8 cellular contexts compared by ENCODE assay signal in genomic region chr1:151326619-151327222, GRCh38. TPM values are rescaled to one million over a fixed set of nuclear protein-coding genes. Genes with fewer than 3 reads are reported as not detected.
DNase-seq lines count a peak whose midpoint lies in the region; ATAC-seq and TF ChIP-seq lines count a peak whose summit lies in the region.

No MANE protein-coding gene starts in this region.

- H3K27me3 Mint-ChIP-seq in activated T-helper 2 cell treated with anti-CD3 and anti-CD28 coated beads, Interferon-gamma antibody, Interleukin-2, Interleukin-4, amounts not matched to agents 10 μg/mL and 5 μg/mL and 100 μg/mL, durations not matched to agents 14 hours and 24 hours and 36 hours (ENCODE audit: low read depth): no peaks in the 10 kb centered on the region

- H3K36me3 ChIP-seq in osteoblast (ENCODE audit: insufficient read depth, low read length): peaks cover 34% of the 10 kb centered on the region

- peaks cover 36% of the 10 kb centered on the region for H3K4me1 Mint-ChIP-seq in activated T-helper 2 cell treated with anti-CD3 and anti-CD28 coated beads, Interferon-gamma antibody, Interleukin-2, Interleukin-4, amounts not matched to agents 10 μg/mL and 5 μg/mL and 100 μg/mL, durations not matched to agents 14 hours and 24 hours and 36 hours (ENCODE audit: low read depth)

- peak overlapping the region; percentile 1 for H2AFZ ChIP-seq in osteoblast (ENCODE audit: low read length)

- peaks cover 24% of the 10 kb centered on the region for H4K20me1 ChIP-seq in osteoblast (ENCODE audit: insufficient read depth, low read length)

- peak overlapping the region; percentile 93 for H3K27ac ChIP-seq in osteoblast (ENCODE audit: low read depth, low read length)

- H3K4me2 ChIP-seq in osteoblast (ENCODE audit: insufficient read depth, low read length): peak overlapping the region; percentile 87

- H3K27me3 ChIP-seq in osteoblast (ENCODE audit: insufficient read depth, low read length): no peaks in the 10 kb centered on the region

- peak overlapping the region; percentile 98 for H3K27ac Mint-ChIP-seq in activated T-helper 2 cell treated with anti-CD3 and anti-CD28 coated beads, Interferon-gamma antibody, Interleukin-2, Interleukin-4, amounts not matched to agents 10 μg/mL and 5 μg/mL and 100 μg/mL, durations not matched to agents 14 hours and 24 hours and 36 hours

- peaks cover 22% of the 10 kb centered on the region for H3K4me1 ChIP-seq in osteoblast (ENCODE audit: insufficient read depth, low read length)

- H3K9me3 ChIP-seq in osteoblast (ENCODE audit: low read depth, low read length): no peaks in the 10 kb centered on the region

- no peak for TF ChIP-seq CTCF in osteoblast (IDR thresholded peaks at IDR 0.05; ENCODE audit: extremely low read depth, low read depth, low read length)

- H3K9me3 Mint-ChIP-seq in activated T-helper 2 cell treated with anti-CD3 and anti-CD28 coated beads, Interferon-gamma antibody, Interleukin-2, Interleukin-4, amounts not matched to agents 10 μg/mL and 5 μg/mL and 100 μg/mL, durations not matched to agents 14 hours and 24 hours and 36 hours: no peaks in the 10 kb centered on the region

- H3K4me3 ChIP-seq in osteoblast (ENCODE audit: insufficient read depth, low read length): peak overlapping the region; percentile 69

- DNase-seq in activated effector memory CD4-positive, alpha-beta T cell treated with anti-CD3 and anti-CD28 coated beads, Interleukin-2, amount 50 U/mL, for 16 hours: peak; percentile 84
- no peak for DNase-seq in activated effector memory CD4-positive, alpha-beta T cell treated with Interleukin-2 at 50 U/mL for 16 hours
- DNase-seq in NOMO-1 treated with dmso at 0.1 percent for 144 hours (lab: John Stamatoyannopoulos, UW; ENCODE audit: unreplicated experiment): peak; percentile 69
- no peak for DNase-seq in activated T-helper 2 cell treated with anti-CD3 and anti-CD28 coated beads, Interferon-gamma antibody, Interleukin-2, Interleukin-4, amounts not matched to agents 10 μg/mL and 5 μg/mL and 100 μg/mL, durations not matched to agents 14 hours and 24 hours and 36 hours (ENCODE audit: low spot score)
- DNase-seq in globus pallidus (ENCODE audit: low spot score): peak; percentile 50
- DNase-seq in osteoblast (ENCODE audit: insufficient read length, low spot score, missing footprints): peak; percentile 96
- DNase-seq in ureter (ENCODE audit: low spot score): peak; percentile 63

- intact Hi-C loops in activated T-helper 2 cell treated with anti-CD3 and anti-CD28 coated beads, Interferon-gamma antibody, Interleukin-2, Interleukin-4, amounts not matched to agents 10 μg/mL and 5 μg/mL and 100 μg/mL, durations not matched to agents 14 hours and 24 hours and 36 hours (cut with micrococcal nuclease): loop anchor here (1.0 kb wide), 3 partner anchors 14 to 45 kb away; partner anchors contain the start of gene RFX5

- ATAC-seq in HG02798 (IDR thresholded peaks at IDR 0.05; ENCODE audit: poor library complexity, unreplicated experiment): peak; percentile 49

- peak overlapping the region; percentile 93 for H3K4me3 Mint-ChIP-seq in activated T-helper 2 cell treated with anti-CD3 and anti-CD28 coated beads, Interferon-gamma antibody, Interleukin-2, Interleukin-4, amounts not matched to agents 10 μg/mL and 5 μg/mL and 100 μg/mL, durations not matched to agents 14 hours and 24 hours and 36 hours (ENCODE audit: low read depth)

- peaks cover 39% of the 10 kb centered on the region for H3K36me3 Mint-ChIP-seq in activated T-helper 2 cell treated with anti-CD3 and anti-CD28 coated beads, Interferon-gamma antibody, Interleukin-2, Interleukin-4, amounts not matched to agents 10 μg/mL and 5 μg/mL and 100 μg/mL, durations not matched to agents 14 hours and 24 hours and 36 hours (ENCODE audit: low read depth)

- H3K79me2 ChIP-seq in osteoblast (ENCODE audit: insufficient read depth, low read length): peaks cover 51% of the 10 kb centered on the region

RNA-seq across cellular contexts. Expression of gene PI4KB, which starts 0.5 kb away (rescaled TPM):
- 53.6 and 57.3 TPM in 2 replicates for total RNA-seq in activated T-helper 2 cell treated with anti-CD3 and anti-CD28 coated beads, Interferon-gamma antibody, Interleukin-2, Interleukin-4, amounts not matched to agents 10 μg/mL and 5 μg/mL and 100 μg/mL, durations not matched to agents 14 hours and 24 hours and 36 hours
- 43.3 and 43.8 TPM in 2 replicates for total RNA-seq in osteoblast
- 91.5 TPM for total RNA-seq in ureter

RNA-seq across cellular contexts. Expression of gene RFX5, which starts 20.3 kb away (rescaled TPM):
- 68.9 and 85.5 TPM in 2 replicates for total RNA-seq in activated T-helper 2 cell treated with anti-CD3 and anti-CD28 coated beads, Interferon-gamma antibody, Interleukin-2, Interleukin-4, amounts not matched to agents 10 μg/mL and 5 μg/mL and 100 μg/mL, durations not matched to agents 14 hours and 24 hours and 36 hours
- total RNA-seq in osteoblast (22.4 and 24.2 TPM in 2 replicates), ureter (32.5 TPM)

RNA-seq across cellular contexts. Expression of gene ZNF687, which starts 44.6 kb away (rescaled TPM):
- total RNA-seq in activated T-helper 2 cell treated with anti-CD3 and anti-CD28 coated beads, Interferon-gamma antibody, Interleukin-2, Interleukin-4, amounts not matched to agents 10 μg/mL and 5 μg/mL and 100 μg/mL, durations not matched to agents 14 hours and 24 hours and 36 hours: 25.0 and 25.3 TPM in 2 replicates
- total RNA-seq in osteoblast (15.9 and 16.5 TPM in 2 replicates), ureter (27.8 TPM)

RNA-seq across cellular contexts. Expression of gene SELENBP1, which starts 45.8 kb away (rescaled TPM):
- not detected in 2 replicates for total RNA-seq in activated T-helper 2 cell treated with anti-CD3 and anti-CD28 coated beads, Interferon-gamma antibody, Interleukin-2, Interleukin-4, amounts not matched to agents 10 μg/mL and 5 μg/mL and 100 μg/mL, durations not matched to agents 14 hours and 24 hours and 36 hours
- total RNA-seq in osteoblast (28.3 and 42.0 TPM in 2 replicates), ureter (57.1 TPM)

Comparison
In these comparisons a context has a peak if more than half of its experiments do, and no peak if none do; other contexts are left out.
1. DNase-seq: peak in activated effector memory CD4-positive, alpha-beta T cell treated with anti-CD3 and anti-CD28 coated beads, Interleukin-2, amount 50 U/mL, for 16 hours (single experiment), NOMO-1 treated with dmso at 0.1 percent for 144 hours (single experiment), globus pallidus (single experiment), osteoblast (single experiment) and ureter (single experiment); none in activated effector memory CD4-positive, alpha-beta T cell treated with Interleukin-2 at 50 U/mL for 16 hours (single experiment) and activated T-helper 2 cell treated with anti-CD3 and anti-CD28 coated beads, Interferon-gamma antibody, Interleukin-2, Interleukin-4, amounts not matched to agents 10 μg/mL and 5 μg/mL and 100 μg/mL, durations not matched to agents 14 hours and 24 hours and 36 hours (single experiment).